Comparison of ENCODE assay signal across 11 cellular contexts in genomic region chr21:45768011-45768740, GRCh38.
A peak's percentile ranks its signal among the peaks of the same experiment; 100 is the strongest.
DNase-seq lines count a peak whose midpoint lies in the region; TF ChIP-seq lines count a peak whose summit lies in the region.
"Had no signal": no experiment of that assay in that cellular context is flagged by ENCODE, and none has a peak within 500 bp of the region (broad histone marks: within the 10 kb centered on the region; RNA-seq: fewer than 3 reads in every experiment).

No MANE protein-coding gene starts in this region.

- TF ChIP-seq CTCF in HEK293 (tag by site-specific recombination; IDR thresholded peaks at IDR 0.05) (no peak), fibroblast of lung (conservative IDR thresholded peaks at IDR 0.05 in 1 of 2, IDR thresholded peaks at IDR 0.05 in 1 of 2; ENCODE audit: low read depth in 1 of 2, low read length in 2 of 2) (no peak), hepatocyte (IDR thresholded peaks at IDR 0.05; ENCODE audit: poor library complexity) (no peak), thyroid gland (IDR thresholded peaks at IDR 0.05) (no peak)

- H3K36me3 ChIP-seq in HEK293 (ENCODE audit: control insufficient read depth in 2 of 2, insufficient read depth in 1 of 2, low read length in 2 of 2) (no peaks in the 10 kb centered on the region), fibroblast of lung (ENCODE audit: control insufficient read depth, insufficient read depth, low read length) (no peaks in the 10 kb centered on the region), hepatocyte (replicated peaks; ENCODE audit: insufficient read depth, low read depth) (no peaks in the 10 kb centered on the region), thyroid gland (no peaks in the 10 kb centered on the region)
- H3K36me3 ChIP-seq: lower lobe of right lung had no signal

- no peak overlapping the region for H3K4me3 ChIP-seq in HEK293 (ENCODE audit: low read depth, low read length)
- H3K4me3 ChIP-seq in fibroblast of lung (replicated peaks in 1 of 4; ENCODE audit: control extremely low read depth in 1 of 4, insufficient read depth in 1 of 4, low read depth in 3 of 4, low read length in 4 of 4) = no peak overlapping the region
- no peak overlapping the region for H3K4me3 ChIP-seq in hepatocyte
- H3K4me3 ChIP-seq in thyroid gland (replicated peaks in 1 of 3) = no peak overlapping the region
- H3K4me3 ChIP-seq: lower lobe of right lung had no signal

- peak; percentile 75 for DNase-seq in activated CD8-positive, alpha-beta memory T cell treated with anti-CD3 and anti-CD28 coated beads, Interleukin-2, amount 50 U/mL, for 48 hours
- peak; percentile 21 to 64 for DNase-seq in fibroblast of lung (ENCODE audit: low read depth in 2 of 2)
- peak; percentile 30 to 49 for DNase-seq in stimulated activated CD4-positive, alpha-beta T cell treated with anti-CD3 and anti-CD28 coated beads, Interleukin-4, amount 100 ng/mL, for 48 hours (ENCODE audit: low read depth in 2 of 2)
- no peak for DNase-seq in hepatocyte (ENCODE audit: low spot score)
- no peak for DNase-seq in dermis blood vessel endothelial cell
- DNase-seq in thyroid gland = no peak
- no peak for DNase-seq in NCI-H774 (lab: John Stamatoyannopoulos, UW)
- DNase-seq: lower lobe of right lung, NCI-H1417 treated with DMSO at 0.1 percent for 48 hours, trophoblast cell had no signal

- POLR2A ChIA-PET in HEK293 (lab: Yijun Ruan, JAX) = no interaction called here

- H3K27ac ChIP-seq in HEK293 (ENCODE audit: extremely low read depth, low read depth, low read length) (no peak overlapping the region), fibroblast of lung (ENCODE audit: insufficient read depth, low read length) (no peak overlapping the region), hepatocyte (no peak overlapping the region), thyroid gland (no peak overlapping the region)
- H3K27ac ChIP-seq: lower lobe of right lung had no signal

- H3K4me2 ChIP-seq in fibroblast of lung (ENCODE audit: extremely low read depth, insufficient read depth, low read length) (no peak overlapping the region), hepatocyte (no peak overlapping the region)

- H3K9ac ChIP-seq in fibroblast of lung (ENCODE audit: insufficient read depth, low read length) = no peak overlapping the region

- WGBS in hepatocyte (ENCODE audit: low lambda C conversion rate, missing lambda C conversion rate) = 71% methylated on average over 11 of the region's 11 CpGs
- 62 to 63% methylated on average over 11 of the region's 11 CpGs for WGBS in thyroid gland, 2 donors

- H3K9me2 ChIP-seq in hepatocyte (replicated peaks; ENCODE audit: insufficient read depth) = no peaks in the 10 kb centered on the region

- H4K20me1 ChIP-seq in fibroblast of lung (ENCODE audit: control insufficient read depth, extremely low read depth, insufficient read depth, low read length) (no peaks in the 10 kb centered on the region), hepatocyte (ENCODE audit: insufficient read depth, poor library complexity, severe bottlenecking) (no peaks in the 10 kb centered on the region)

- no peak for TF ChIP-seq POLR2A in thyroid gland (IDR thresholded peaks at IDR 0.05)

- no peaks in the 10 kb centered on the region for H3K27me3 ChIP-seq in fibroblast of lung (ENCODE audit: control insufficient read depth, insufficient read depth, low read length)
- no peaks in the 10 kb centered on the region for H3K27me3 ChIP-seq in hepatocyte
- no peaks in the 10 kb centered on the region for H3K27me3 ChIP-seq in thyroid gland

- H3K79me2 ChIP-seq in fibroblast of lung (ENCODE audit: control insufficient read depth, insufficient read depth, low read length) (no peaks in the 10 kb centered on the region), hepatocyte (no peaks in the 10 kb centered on the region)

- H3K9me3 ChIP-seq in HEK293 (ENCODE audit: control insufficient read depth, insufficient read depth, low read depth, low read length) = no peaks in the 10 kb centered on the region
- no peaks in the 10 kb centered on the region for H3K9me3 ChIP-seq in fibroblast of lung (ENCODE audit: control insufficient read depth, insufficient read depth, low read depth, low read length)
- H3K9me3 ChIP-seq in hepatocyte (ENCODE audit: low read depth) = no peaks in the 10 kb centered on the region
- no peaks in the 10 kb centered on the region for H3K9me3 ChIP-seq in thyroid gland
- H3K9me3 ChIP-seq: lower lobe of right lung had no signal

- intact Hi-C loops in thyroid gland (cut with DNase I) = no loop called here

- H3K4me1 ChIP-seq in HEK293 (ENCODE audit: control insufficient read depth, insufficient read depth, low read length) = no peaks in the 10 kb centered on the region
- H3K4me1 ChIP-seq in fibroblast of lung (ENCODE audit: control insufficient read depth, extremely low read depth, insufficient read depth, low read length) = no peaks in the 10 kb centered on the region
- peaks cover 6% of the 10 kb centered on the region for H3K4me1 ChIP-seq in hepatocyte (ENCODE audit: insufficient read depth)
- H3K4me1 ChIP-seq in thyroid gland = no peaks in the 10 kb centered on the region
- H3K4me1 ChIP-seq: lower lobe of right lung had no signal

- H2AFZ ChIP-seq in fibroblast of lung (ENCODE audit: low read length) (no peak overlapping the region), hepatocyte (no peak overlapping the region)

- CTCF ChIA-PET in HEK293 (lab: Yijun Ruan, JAX) = interaction anchor here (1.0 kb wide), 1 partner anchor 212 kb away, joined by 5 read pairs; no protein-coding TSS in a partner anchor

TF ChIP-seq in HEK293, 187 proteins besides CTCF, POLR2A, EP300 and RAD21:
- TF ChIP-seq ZIC2 (tag by site-specific recombination; IDR thresholded peaks at IDR 0.05) (peak; percentile 57), ZNF600 (tag by site-specific recombination; IDR thresholded peaks at IDR 0.05) (no peak), ZNF549 (tag by site-specific recombination; IDR thresholded peaks at IDR 0.05) (no peak), ZNF837 (tag by site-specific recombination; IDR thresholded peaks at IDR 0.05) (no peak), EGR2 (tag by site-specific recombination; IDR thresholded peaks at IDR 0.05; ENCODE audit: low read depth) (peak; percentile 73), ZBTB48 (tag by site-specific recombination; IDR thresholded peaks at IDR 0.05) (no peak), ZFHX2 (tag by site-specific recombination; conservative IDR thresholded peaks at IDR 0.05) (peak; percentile 66)

Comparison
In these comparisons a context has a peak if more than half of its experiments do, and no peak if none do; other contexts are left out.
1. DNase-seq: peak in activated CD8-positive, alpha-beta memory T cell treated with anti-CD3 and anti-CD28 coated beads, Interleukin-2, amount 50 U/mL, for 48 hours (single experiment), fibroblast of lung (2 of 2) and stimulated activated CD4-positive, alpha-beta T cell treated with anti-CD3 and anti-CD28 coated beads, Interleukin-4, amount 100 ng/mL, for 48 hours (2 of 2); none in hepatocyte (single experiment), dermis blood vessel endothelial cell (single experiment), thyroid gland (0 of 2) and NCI-H774 (single experiment).